Comparison of ENCODE assay signal across 1 cellular context in the genomic region with DNA sequence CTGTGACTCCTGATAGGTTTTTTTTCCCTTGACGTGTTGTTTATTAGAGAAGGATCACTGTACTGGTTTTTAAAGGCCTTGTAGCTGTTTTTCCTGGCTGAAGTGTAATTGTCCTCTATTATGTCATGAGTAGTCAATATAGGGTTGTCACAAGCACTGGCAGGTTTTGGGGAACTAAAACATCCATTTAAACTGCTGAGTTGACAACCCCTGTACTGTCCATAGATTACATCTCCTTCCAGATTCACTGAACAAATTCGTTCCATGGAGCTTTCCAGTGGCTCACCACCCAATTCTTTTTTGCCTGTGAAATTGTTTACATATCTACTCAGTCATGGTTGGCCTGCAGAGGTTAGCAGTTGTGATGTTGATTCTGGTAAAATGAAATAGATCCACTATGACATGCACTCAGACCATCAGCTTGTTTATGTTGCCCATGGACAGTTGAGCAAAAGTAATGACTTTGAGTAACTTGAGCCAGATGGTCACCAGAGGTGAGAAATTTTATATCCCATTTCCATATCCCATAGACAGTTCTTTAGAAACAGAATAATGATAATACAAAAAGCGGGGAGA.
TF ChIP-seq lines count a peak whose summit lies in the region.

No MANE protein-coding gene starts in this region.

TF ChIP-seq in IMR-90, 13 proteins besides CTCF, POLR2A, EP300 and RAD21:
- peak; percentile 51 for TF ChIP-seq MAFK (IDR thresholded peaks at IDR 0.05; ENCODE audit: low read depth, low read length)
- no peak for TF ChIP-seq RFX5 (IDR thresholded peaks at IDR 0.05; ENCODE audit: low read depth, low read length)
- TF ChIP-seq SMC3 (IDR thresholded peaks at IDR 0.05; ENCODE audit: low read depth, low read length): no peak
TF ChIP-seq in IMR-90: peak in this region for 1.
